ENCODE assay signal across 8 cellular contexts in the genomic region with DNA sequence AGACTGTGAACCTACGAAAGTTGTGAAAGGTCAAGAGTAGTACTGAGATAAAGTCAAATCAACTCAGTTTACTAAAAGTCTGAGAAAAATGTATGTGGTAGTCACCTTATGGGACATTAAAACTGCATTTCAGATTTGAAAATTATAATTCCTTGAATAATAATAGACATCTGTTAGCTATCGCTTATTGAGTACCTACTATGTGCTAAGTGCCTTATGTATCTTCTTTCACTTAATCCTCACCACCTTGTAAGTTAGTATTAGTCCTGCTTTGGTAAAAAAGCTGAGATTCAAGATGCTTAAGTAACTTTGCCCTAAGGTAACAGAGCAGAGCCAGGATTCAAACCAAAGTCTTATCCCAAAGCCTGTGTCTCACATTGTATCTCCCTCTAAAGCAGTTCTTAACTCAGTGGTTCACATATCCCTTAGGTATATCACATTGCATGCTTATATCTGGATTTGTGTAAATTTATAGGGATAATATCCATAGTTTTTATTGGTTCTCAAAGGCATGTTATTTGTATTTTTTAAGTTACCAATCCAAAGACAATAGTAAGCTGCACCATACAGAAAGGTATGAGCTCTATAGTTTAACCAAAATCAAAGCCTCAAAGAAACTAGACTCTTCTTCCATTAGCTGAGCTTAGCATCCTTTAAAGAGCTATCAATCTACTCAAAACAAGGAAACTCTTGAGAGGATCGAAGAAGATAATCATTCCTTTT. TPM values are rescaled to one million over a fixed set of nuclear protein-coding genes. Genes with fewer than 3 reads are reported as not detected.
DNase-seq lines count a peak whose midpoint lies in the region; ATAC-seq, FAIRE-seq and TF ChIP-seq lines count a peak whose summit lies in the region.

No MANE protein-coding gene starts in this region.

- H3K79me2 ChIP-seq in GM12878 (ENCODE audit: control insufficient read depth, insufficient read depth, low read length) (peaks cover 24% of the 10 kb centered on the region), mesendoderm (ENCODE audit: control insufficient read depth, insufficient read depth, low read length) (peaks cover 5% of the 10 kb centered on the region)

- intact Hi-C loops in left ventricle myocardium superior (cut with micrococcal nuclease), result no loop called here
- intact Hi-C loops in GM12878 (cut with micrococcal nuclease; ENCODE audit: unreplicated experiment), result no loop called here
- intact Hi-C loops in uterus (cut with DNase I; ENCODE audit: low total_unique reads), result no loop called here

- H3K27ac ChIP-seq in cardiac muscle cell, result no peak overlapping the region
- H3K27ac ChIP-seq in GM12878 (ENCODE audit: control insufficient read depth, insufficient read depth), result peak overlapping the region; percentile 82
- H3K27ac ChIP-seq in mesendoderm (ENCODE audit: low read depth, low read length), result no peak overlapping the region
- H3K27ac ChIP-seq in uterus, result peak overlapping the region; percentile 79 to 84

- H3K4me3 ChIP-seq in cardiac muscle cell (peak overlapping the region; percentile 90), GM12878 (peak overlapping the region; percentile 94), mesendoderm (ENCODE audit: low read length) (peak overlapping the region; percentile 89), uterus (peak overlapping the region; percentile 81 to 94)

- no peak overlapping the region for H2AK5ac ChIP-seq in mesendoderm (ENCODE audit: low read length)

- H4K5ac ChIP-seq in mesendoderm (ENCODE audit: low read length), result no peak overlapping the region

- no peak for TF ChIP-seq RAD21 in GM12878 (IDR thresholded peaks at IDR 0.05; ENCODE audit: insufficient read depth, low read depth, low read length)

- H3K56ac ChIP-seq in mesendoderm (ENCODE audit: low read length), result peak overlapping the region; percentile 94

- no peak overlapping the region for H3K4ac ChIP-seq in mesendoderm (ENCODE audit: low read depth, low read length)

- no peak overlapping the region for H3K23ac ChIP-seq in mesendoderm (ENCODE audit: low read length)

- in situ Hi-C loops in GM12878 (cut with MboI), result loop anchor here (25.0 kb wide), 1 partner anchor 656 kb away; the partner anchor contains the start of gene METTL13

- H3K36me3 ChIP-seq in cardiac muscle cell (no peaks in the 10 kb centered on the region), GM12878 (ENCODE audit: control insufficient read depth in 2 of 2, insufficient read depth in 2 of 2, low read length in 1 of 2) (0 out of 4 replicates have a peak, but pooled peaks cover 0 to 3% of the 10 kb centered on the region in 2 experiments), mesendoderm (ENCODE audit: control insufficient read depth, insufficient read depth, low read length) (no peaks in the 10 kb centered on the region), uterus (no peaks in the 10 kb centered on the region)

- no peaks in the 10 kb centered on the region for H3K9me3 ChIP-seq in cardiac muscle cell (ENCODE audit: low read depth)
- H3K9me3 ChIP-seq in GM12878 (replicated peaks; ENCODE audit: control insufficient read depth, insufficient read depth, low read length), result no peaks in the 10 kb centered on the region
- no peaks in the 10 kb centered on the region for H3K9me3 ChIP-seq in uterus

- DNase-seq in cardiac muscle cell (ENCODE audit: low read depth in 1 of 2, low spot score in 1 of 2), result no peak
- DNase-seq in left ventricle myocardium superior, result no peak
- DNase-seq in GM12878 (ENCODE audit: low read depth, low spot score), result no peak
- no peak for DNase-seq in mesendoderm
- no peak for DNase-seq in uterus
- DNase-seq in SKM-1 (lab: John Stamatoyannopoulos, UW; ENCODE audit: unreplicated experiment), result no peak

- ATAC-seq in left ventricle myocardium superior (no peak), GM12878 (peak; percentile 2; the same call in 1 of the 3 replicates), esophagus mucosa (no peak), GM19328 (IDR thresholded peaks at IDR 0.05; ENCODE audit: unreplicated experiment) (no peak)

- H2AFZ ChIP-seq in GM12878 (ENCODE audit: control insufficient read depth, low read depth, low read length), result peak overlapping the region; percentile 93; the same call in 1 of the 2 replicates

- no peaks in the 10 kb centered on the region for H3K27me3 ChIP-seq in cardiac muscle cell
- H3K27me3 ChIP-seq in GM12878 (replicated peaks in 1 of 2; ENCODE audit: control insufficient read depth in 2 of 2, insufficient read depth in 2 of 2, low read length in 1 of 2), result no peaks in the 10 kb centered on the region
- H3K27me3 ChIP-seq in mesendoderm (ENCODE audit: insufficient read depth, low read length, poor library complexity), result no peaks in the 10 kb centered on the region
- H3K27me3 ChIP-seq in uterus, result no peaks in the 10 kb centered on the region

- BruUV-seq in GM12878 (replicated peaks; lab: Mats Ljungman, UMichigan), result no TSS peak

- CTCF ChIA-PET in GM12878 (lab: Yijun Ruan, JAX), result interaction anchor here (0.8 to 7.8 kb wide), 24 partner anchors 8 to 641 kb away, joined by 3 to 91 read pairs (median 4); no protein-coding TSS in a partner anchor

- H3K79me1 ChIP-seq in mesendoderm (ENCODE audit: low read length), result peaks cover 8% of the 10 kb centered on the region

- no peaks in the 10 kb centered on the region for H4K20me1 ChIP-seq in GM12878 (ENCODE audit: control insufficient read depth, insufficient read depth)

- FAIRE-seq in GM12878 (lab: Jason Lieb, UNC), result peak; percentile 35

- no peak for TF ChIP-seq EP300 in GM12878 (IDR thresholded peaks at IDR 0.05; ENCODE audit: borderline replicate concordance in 1 of 2, control insufficient read depth in 1 of 2, low read depth in 2 of 2, low read length in 2 of 2)

- peak overlapping the region; percentile 82 for H3K4me2 ChIP-seq in GM12878 (ENCODE audit: control insufficient read depth, insufficient read depth)
- peak overlapping the region; percentile 31 for H3K4me2 ChIP-seq in mesendoderm (ENCODE audit: low read length)

- H2BK120ac ChIP-seq in mesendoderm (ENCODE audit: low read depth, low read length), result no peak overlapping the region

- H3K9ac ChIP-seq in GM12878 (ENCODE audit: control insufficient read depth, insufficient read depth, low read length) (peak overlapping the region; percentile 88), mesendoderm (ENCODE audit: low read length) (peak overlapping the region; percentile 84)

- RAD21 ChIA-PET in GM12878 (lab: Charles Lee; ENCODE audit: unreplicated experiment), result interaction anchor here (0.8 to 2.4 kb wide), 11 partner anchors 13 to 664 kb away, joined by 3 to 26 read pairs (median 3); no protein-coding TSS in a partner anchor

- no peak overlapping the region for H2BK15ac ChIP-seq in mesendoderm (replicated peaks; ENCODE audit: low read depth)

- POLR2A ChIA-PET in GM12878 (lab: Charles Lee), result interaction anchor here (0.8 to 1.2 kb wide), 2 partner anchors 105 to 348 kb away, joined by 3 read pairs; no protein-coding TSS in a partner anchor

- SMC1A ChIA-PET in GM12878 (lab: Charles Lee; ENCODE audit: uncharacterized antibody, unreplicated experiment), result interaction anchor here (0.7 to 2.5 kb wide), 14 partner anchors 13 to 702 kb away, joined by 3 to 18 read pairs (median 4); no protein-coding TSS in a partner anchor

- H3K4me1 ChIP-seq in cardiac muscle cell (ENCODE audit: low read depth) (peaks cover 6% of the 10 kb centered on the region), GM12878 (ENCODE audit: control insufficient read depth, insufficient read depth, low read length) (no peaks in the 10 kb centered on the region), mesendoderm (ENCODE audit: control insufficient read depth, low read depth, low read length) (no peaks in the 10 kb centered on the region), uterus (peaks cover 0 to 3% of the 10 kb centered on the region in 2 donors)

- H3K18ac ChIP-seq in mesendoderm (ENCODE audit: low read length), result no peak overlapping the region

- 63% methylated on average over 3 of the region's 3 CpGs for WGBS in GM12878 (ENCODE audit: insufficient coverage, insufficient replicate concordance, low lambda C conversion rate, missing lambda C conversion rate)
- WGBS in mesendoderm (ENCODE audit: extremely low coverage, insufficient coverage, low lambda C conversion rate), result no CpG with 5 or more reads among the region's 3 CpGs

- no peak overlapping the region for H2BK5ac ChIP-seq in mesendoderm (ENCODE audit: low read length)

- TF ChIP-seq POLR2A in GM12878 (IDR thresholded peaks at IDR 0.05; ENCODE audit: low read depth, low read length), result no peak
- no peak for TF ChIP-seq POLR2A in uterus (IDR thresholded peaks at IDR 0.05)

- H4K8ac ChIP-seq in mesendoderm (ENCODE audit: low read depth, low read length), result no peak overlapping the region

- no peak for TF ChIP-seq CTCF in cardiac muscle cell (IDR thresholded peaks at IDR 0.05; ENCODE audit: low read depth, low read length)
- no peak for TF ChIP-seq CTCF in GM12878 (IDR thresholded peaks at IDR 0.05 in 2 of 3, conservative IDR thresholded peaks at IDR 0.05 in 1 of 3; ENCODE audit: control insufficient read depth in 2 of 3, extremely low read depth in 1 of 3, insufficient read depth in 1 of 3, low read depth in 3 of 3, low read length in 3 of 3)
- TF ChIP-seq CTCF in uterus (IDR thresholded peaks at IDR 0.05), result no peak

RNA-seq across cellular contexts. Expression of gene PIGC, which starts 0.9 kb away (rescaled TPM):
- total RNA-seq in cardiac muscle cell, result 10.9 and 14.0 TPM in 2 replicates
- 29.1 and 35.1 TPM in 2 replicates for polyA plus RNA-seq in cardiac muscle cell
- 12.3 TPM for total RNA-seq in left ventricle myocardium superior
- 22.5 and 25.7 TPM in 2 replicates for total RNA-seq in GM12878 (2013; cell fraction: nucleolus; rRNA removed)
- 11.2 and 14.6 TPM in 2 replicates for total RNA-seq in GM12878 (2014; rRNA removed)
- 13.7 and 14.6 TPM in 2 replicates for total RNA-seq in GM12878 (2014; rRNA removed; fragmentation: Illumina TruSeq; extraction: Trizol)
- total RNA-seq in GM12878 (2021), result 11.0 and 11.3 TPM in 2 replicates
- 12.4 TPM for polyA plus RNA-seq in GM12878 (2011; ENCODE audit: low read depth)
- 34.7 and 37.3 TPM in 2 replicates for polyA plus RNA-seq in GM12878 (2011; rRNA removed)
- polyA plus RNA-seq in GM12878 (2011; cell fraction: cytosol; rRNA removed), result 32.3 and 36.8 TPM in 2 replicates
- polyA plus RNA-seq in GM12878 (2011; cell fraction: nucleus; rRNA removed), result 20.8 and 25.0 TPM in 2 replicates
- polyA plus RNA-seq in GM12878 (2012), result 17.1 and 17.9 TPM in 2 replicates
- polyA plus RNA-seq in GM12878 (2014; fragmentation: Illumina TruSeq; extraction: Trizol), result 16.0 and 20.1 TPM in 2 replicates
- polyA plus RNA-seq in GM12878 (2014; fragmentation: Nextera tagmentation; extraction: Ambion mirVana), result 10 to 100 TPM; 23.3 to 29.7 TPM
- 12.4 and 12.6 TPM in 2 replicates for polyA plus RNA-seq in GM12878 (2014; rRNA removed)
- 10 to 100 TPM; 26.1 to 26.8 TPM for polyA plus RNA-seq in GM12878 (2016; fragmentation: Nextera tagmentation; extraction: Ambion mirVana)
- 43.6 and 50.8 TPM in 2 replicates for polyA minus RNA-seq in GM12878 (2011; rRNA and poly(A)+ RNA removed)
- 11.2 and 12.1 TPM in 2 replicates for polyA minus RNA-seq in GM12878 (2011; cell fraction: cytosol; rRNA and poly(A)+ RNA removed)
- 20.8 and 26.7 TPM in 2 replicates for polyA minus RNA-seq in GM12878 (2011; cell fraction: nucleus; rRNA and poly(A)+ RNA removed)
- 16.2 TPM for polyA plus RNA-seq in mesendoderm (2013, experiment 1 of 2)
- polyA plus RNA-seq in mesendoderm (2013, experiment 2 of 2), result 15.7 TPM
- total RNA-seq in uterus, result 10 to 100 TPM in 3 of 4 donors, 1 to 10 TPM in 1; 8.2 to 83.3 (median 31.3) TPM
- 11.7 TPM for total RNA-seq in esophagus mucosa

RNA-seq across cellular contexts. Expression of gene C1orf105, which starts 22.5 kb away (rescaled TPM):
- 3.2 and 15.6 TPM in 2 replicates for total RNA-seq in cardiac muscle cell
- polyA plus RNA-seq in cardiac muscle cell, result 11.4 and 21.5 TPM in 2 replicates
- total RNA-seq in left ventricle myocardium superior, result 21.9 TPM
- not detected in 2 replicates for total RNA-seq in GM12878 (2013; cell fraction: nucleolus; rRNA removed)
- total RNA-seq in GM12878 (2014; rRNA removed), result not detected in 2 replicates
- not detected in 2 replicates for total RNA-seq in GM12878 (2014; rRNA removed; fragmentation: Illumina TruSeq; extraction: Trizol)
- not detected in 2 replicates for total RNA-seq in GM12878 (2021)
- not detected for polyA plus RNA-seq in GM12878 (2011; ENCODE audit: low read depth)
- polyA plus RNA-seq in GM12878 (2011; rRNA removed), result not detected in 2 replicates
- not detected in 2 replicates for polyA plus RNA-seq in GM12878 (2011; cell fraction: cytosol; rRNA removed)
- not detected in 2 replicates for polyA plus RNA-seq in GM12878 (2011; cell fraction: nucleus; rRNA removed)
- polyA plus RNA-seq in GM12878 (2012), result not detected in 2 replicates
- polyA plus RNA-seq in GM12878 (2014; fragmentation: Illumina TruSeq; extraction: Trizol), result not detected in 2 replicates
- not detected for polyA plus RNA-seq in GM12878 (2014; fragmentation: Nextera tagmentation; extraction: Ambion mirVana)
- polyA plus RNA-seq in GM12878 (2014; rRNA removed), result not detected in 2 replicates
- polyA plus RNA-seq in GM12878 (2016; fragmentation: Nextera tagmentation; extraction: Ambion mirVana), result not detected
- not detected in 2 replicates for polyA minus RNA-seq in GM12878 (2011; rRNA and poly(A)+ RNA removed)
- polyA minus RNA-seq in GM12878 (2011; cell fraction: cytosol; rRNA and poly(A)+ RNA removed), result not detected in 2 replicates
- polyA minus RNA-seq in GM12878 (2011; cell fraction: nucleus; rRNA and poly(A)+ RNA removed), result not detected in 2 replicates
- polyA plus RNA-seq in mesendoderm (2013, experiment 1 of 2), result not detected
- not detected for polyA plus RNA-seq in mesendoderm (2013, experiment 2 of 2)
- not detected for total RNA-seq in uterus
- not detected for total RNA-seq in esophagus mucosa

Comparison
In these comparisons a context has a peak if more than half of its experiments do, and no peak if none do; other contexts are left out.
1. H3K27ac ChIP-seq: peak in GM12878 (single experiment) and uterus (2 of 2); none in cardiac muscle cell (single experiment) and mesendoderm (single experiment).
2. Peak in every context shown above with its lines, with median percentiles within 50 percentile points of each other: H3K4me3 ChIP-seq.